Comparison of ENCODE assay signal across 14 cellular contexts in genomic region chr5:65032250-65032649, GRCh38.
DNase-seq lines count a peak whose midpoint lies in the region; TF ChIP-seq lines count a peak whose summit lies in the region.
"Had no signal": no experiment of that assay in that cellular context is flagged by ENCODE, and none has a peak within 500 bp of the region (broad histone marks: within the 10 kb centered on the region; RNA-seq: fewer than 3 reads in every experiment).

No MANE protein-coding gene starts in this region.

- H3K9me3 Mint-ChIP-seq in immature natural killer cell, result no peaks in the 10 kb centered on the region

- H3K27me3 Mint-ChIP-seq in immature natural killer cell (ENCODE audit: low read depth in 3 of 3), result peaks cover 9 to 20% (median 11%) of the 10 kb centered on the region in 3 donors
- H3K27me3 Mint-ChIP-seq: activated CD8-positive, alpha-beta memory T cell treated with anti-CD3 and anti-CD28 coated beads, Interleukin-2, amount 10 ng/mL, durations not matched to agents 7 days and 5 days; B cell had no signal

- no peak overlapping the region for H3K4me3 ChIP-seq in AG04449 (ENCODE audit: low read depth, low read length)
- H3K4me3 ChIP-seq in coronary artery, result no peak overlapping the region
- H3K4me3 ChIP-seq: GM12878, suprapubic skin had no signal

- no peak for TF ChIP-seq CTCF in AG04449 (IDR thresholded peaks at IDR 0.05; ENCODE audit: insufficient read depth, low read length, missing control alignments)
- no peak for TF ChIP-seq CTCF in coronary artery (IDR thresholded peaks at IDR 0.05)

- DNase-seq in AG04449 (ENCODE audit: low read depth, low spot score), result peak; percentile 82
- DNase-seq in H4 (ENCODE audit: low spot score), result peak; percentile 82
- peak; percentile 88 for DNase-seq in amniotic stem cell (lab: John Stamatoyannopoulos, UW)
- DNase-seq in fibroblast of the conjunctiva (ENCODE audit: low read depth), result peak; percentile 71
- no peak for DNase-seq in iPS-NIHi11 (ENCODE audit: low spot score)
- DNase-seq in head of caudate nucleus, result no peak
- DNase-seq in coronary artery (ENCODE audit: low spot score), result no peak
- DNase-seq in immature natural killer cell, result no peak
- DNase-seq: activated CD8-positive, alpha-beta memory T cell treated with anti-CD3 and anti-CD28 coated beads, Interleukin-2, amount 10 ng/mL, durations not matched to agents 7 days and 5 days; NCI-H2107 had no signal

- H3K27ac Mint-ChIP-seq in immature natural killer cell, result peak overlapping the region in 1 of 6 donors; percentile 17
- H3K27ac Mint-ChIP-seq: B cell had no signal

- peak overlapping the region in 1 of 2 donors; percentile 18 for H3K27ac ChIP-seq in coronary artery
- H3K27ac ChIP-seq: suprapubic skin, VCaP had no signal

- peaks cover 23 to 25% of the 10 kb centered on the region in 2 donors for H3K4me1 Mint-ChIP-seq in immature natural killer cell

- no peaks in the 10 kb centered on the region for H3K36me3 Mint-ChIP-seq in immature natural killer cell

- H3K4me3 Mint-ChIP-seq in immature natural killer cell, result no peak overlapping the region
- H3K4me3 Mint-ChIP-seq: activated CD8-positive, alpha-beta memory T cell treated with anti-CD3 and anti-CD28 coated beads, Interleukin-2, amount 10 ng/mL, durations not matched to agents 7 days and 5 days; B cell had no signal

- POLR2A ChIA-PET in AG04449 (lab: Yijun Ruan, JAX), result interaction anchor here (0.7 kb wide), 1 partner anchor 30 kb away, joined by 3 read pairs; no protein-coding TSS in a partner anchor

- CTCF ChIA-PET in AG04449 (lab: Yijun Ruan, JAX), result interaction anchor here (0.7 kb wide), 1 partner anchor 22 kb away, joined by 3 read pairs; no protein-coding TSS in a partner anchor

- intact Hi-C loops in head of caudate nucleus (cut with DNase I), result no loop called here

Comparison
In these comparisons a context has a peak if more than half of its experiments do, and no peak if none do; other contexts are left out.
1. DNase-seq: peak in AG04449 (single experiment), H4 (single experiment), amniotic stem cell (single experiment) and fibroblast of the conjunctiva (single experiment); none in iPS-NIHi11 (single experiment), head of caudate nucleus (0 of 42), coronary artery (single experiment) and immature natural killer cell (0 of 3).